In the genomic region with DNA sequence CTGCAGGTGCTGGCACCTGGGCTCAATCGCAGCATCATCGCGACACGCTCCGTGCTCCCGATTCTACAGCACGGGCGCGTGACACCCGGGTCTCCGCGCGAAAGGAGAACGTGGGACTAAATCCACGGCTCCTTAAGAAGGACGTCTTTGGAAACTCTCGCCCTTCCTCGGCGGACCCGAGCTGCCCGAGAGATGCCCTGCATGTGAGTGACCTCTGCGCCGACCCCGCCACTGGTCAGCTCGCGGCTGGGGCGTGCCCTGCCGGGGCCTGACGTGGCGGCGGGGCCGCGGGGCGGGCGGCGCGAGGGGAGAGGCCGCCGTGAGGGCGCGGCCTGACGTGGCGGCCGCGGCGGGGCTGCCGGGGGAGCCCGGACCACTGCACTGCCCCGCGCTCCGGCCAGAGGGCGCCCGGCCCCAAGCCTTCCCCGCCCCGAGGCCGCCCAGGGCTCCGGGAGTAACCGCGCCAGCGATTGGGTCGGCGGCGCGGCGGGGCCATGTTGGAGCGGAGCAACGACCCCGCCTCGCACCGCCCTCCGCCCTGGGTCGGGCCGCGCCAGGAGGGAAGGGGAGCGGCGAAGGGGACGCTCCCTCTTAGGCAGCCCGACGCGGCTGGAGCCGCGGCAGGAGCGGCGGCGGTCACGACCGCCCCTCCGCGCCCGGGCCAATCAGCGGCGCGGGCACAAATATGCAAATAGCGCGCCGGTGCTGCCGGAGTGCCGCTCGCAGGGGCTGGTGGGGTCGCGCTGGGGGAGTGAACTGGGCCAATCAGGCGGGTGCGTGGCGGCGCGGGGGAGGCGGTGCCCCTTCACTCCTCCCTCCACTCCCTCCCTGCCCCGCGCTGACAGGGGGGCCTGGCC, we compare ENCODE assay signal across 8 cellular contexts.
DNase-seq lines count a peak whose midpoint lies in the region; ATAC-seq and TF ChIP-seq lines count a peak whose summit lies in the region.

No MANE protein-coding gene starts in this region.

- H3K36me3 ChIP-seq in left lung = no peaks in the 10 kb centered on the region

- peak overlapping the region; percentile 94 for H3K4me3 ChIP-seq in coronary artery
- H3K4me3 ChIP-seq in left lung = peak overlapping the region; percentile 69 to 78

- no peaks in the 10 kb centered on the region for H3K27me3 Mint-ChIP-seq in activated CD4-positive, alpha-beta T cell treated with anti-CD3 and anti-CD28 coated beads, Interleukin-2, amount 10 ng/mL, durations not matched to agents 24 days and 14 days

- no peaks in the 10 kb centered on the region for H3K9me3 ChIP-seq in left lung

- ATAC-seq in GM19328 (IDR thresholded peaks at IDR 0.05; ENCODE audit: unreplicated experiment) = peak; percentile 80
- peak; percentile 63 for ATAC-seq in HG03469 (IDR thresholded peaks at IDR 0.05; ENCODE audit: unreplicated experiment)
- peak; percentile 91 for ATAC-seq in left lung

- H3K27me3 ChIP-seq in left lung = no peaks in the 10 kb centered on the region

- peak overlapping the region; percentile 86 for H3K4me3 Mint-ChIP-seq in activated CD4-positive, alpha-beta T cell treated with anti-CD3 and anti-CD28 coated beads, Interleukin-2, amount 10 ng/mL, durations not matched to agents 24 days and 14 days

- H3K4me1 Mint-ChIP-seq in activated CD4-positive, alpha-beta T cell treated with anti-CD3 and anti-CD28 coated beads, Interleukin-2, amount 10 ng/mL, durations not matched to agents 24 days and 14 days = peaks cover 8% of the 10 kb centered on the region

- H3K27ac Mint-ChIP-seq in activated CD4-positive, alpha-beta T cell treated with anti-CD3 and anti-CD28 coated beads, Interleukin-2, amount 10 ng/mL, durations not matched to agents 24 days and 14 days = peak overlapping the region; percentile 77

- no peaks in the 10 kb centered on the region for H3K9me3 Mint-ChIP-seq in activated CD4-positive, alpha-beta T cell treated with anti-CD3 and anti-CD28 coated beads, Interleukin-2, amount 10 ng/mL, durations not matched to agents 24 days and 14 days

- intact Hi-C loops in activated CD4-positive, alpha-beta T cell treated with anti-CD3 and anti-CD28 coated beads, Interleukin-2, amount 10 ng/mL, durations not matched to agents 24 days and 14 days (cut with micrococcal nuclease) = loop anchor here (1.0 to 2.0 kb wide), 5 partner anchors 68 to 380 kb away; partner anchors contain the start of genes AKTIP, CHD9 and RBL2
- intact Hi-C loops in left lung (cut with DNase I) = loop anchor here in 1 of 2 donors (5.0 kb wide), 1 partner anchor 152 kb away; no protein-coding TSS in a partner anchor

- peak; percentile 82 to 100 (median 99) for DNase-seq in C1 segment of cervical spinal cord (lab: John Stamatoyannopoulos, UW)
- peak; percentile 77 for DNase-seq in NCI-H524 treated with DMSO at 0.1 percent for 48 hours (lab: John Stamatoyannopoulos, UW)
- peak; percentile 98 for DNase-seq in activated CD4-positive, alpha-beta T cell treated with anti-CD3 and anti-CD28 coated beads, Interleukin-2, amount 10 ng/mL, durations not matched to agents 24 days and 14 days
- peak; percentile 98 for DNase-seq in coronary artery (ENCODE audit: low spot score)
- peak; percentile 97 to 99 for DNase-seq in left lung
- peak; percentile 93 for DNase-seq in stimulated activated CD4-positive, alpha-beta T cell treated with anti-CD3 and anti-CD28 coated beads, Interleukin-2, amount 100 ng/mL, for 4 hours (ENCODE audit: low read depth)

- H3K27ac ChIP-seq in coronary artery (peak overlapping the region; percentile 95 to 98), left lung (peak overlapping the region; percentile 93 to 97)

- peaks cover 0 to 38% of the 10 kb centered on the region in 2 donors for H3K4me1 ChIP-seq in left lung

- H3K36me3 Mint-ChIP-seq in activated CD4-positive, alpha-beta T cell treated with anti-CD3 and anti-CD28 coated beads, Interleukin-2, amount 10 ng/mL, durations not matched to agents 24 days and 14 days (ENCODE audit: low read depth) = peaks cover 3% of the 10 kb centered on the region

- TF ChIP-seq CTCF in coronary artery (IDR thresholded peaks at IDR 0.05) (no peak), left lung (IDR thresholded peaks at IDR 0.05) (peak; percentile 30 to 68)

Comparison
In these comparisons a context has a peak if more than half of its experiments do, and no peak if none do; other contexts are left out.
1. Peak in every context shown above with its lines: DNase-seq, ATAC-seq, H3K4me3 ChIP-seq and H3K27ac ChIP-seq.